2 cellular contexts compared by ENCODE assay signal in the genomic region with DNA sequence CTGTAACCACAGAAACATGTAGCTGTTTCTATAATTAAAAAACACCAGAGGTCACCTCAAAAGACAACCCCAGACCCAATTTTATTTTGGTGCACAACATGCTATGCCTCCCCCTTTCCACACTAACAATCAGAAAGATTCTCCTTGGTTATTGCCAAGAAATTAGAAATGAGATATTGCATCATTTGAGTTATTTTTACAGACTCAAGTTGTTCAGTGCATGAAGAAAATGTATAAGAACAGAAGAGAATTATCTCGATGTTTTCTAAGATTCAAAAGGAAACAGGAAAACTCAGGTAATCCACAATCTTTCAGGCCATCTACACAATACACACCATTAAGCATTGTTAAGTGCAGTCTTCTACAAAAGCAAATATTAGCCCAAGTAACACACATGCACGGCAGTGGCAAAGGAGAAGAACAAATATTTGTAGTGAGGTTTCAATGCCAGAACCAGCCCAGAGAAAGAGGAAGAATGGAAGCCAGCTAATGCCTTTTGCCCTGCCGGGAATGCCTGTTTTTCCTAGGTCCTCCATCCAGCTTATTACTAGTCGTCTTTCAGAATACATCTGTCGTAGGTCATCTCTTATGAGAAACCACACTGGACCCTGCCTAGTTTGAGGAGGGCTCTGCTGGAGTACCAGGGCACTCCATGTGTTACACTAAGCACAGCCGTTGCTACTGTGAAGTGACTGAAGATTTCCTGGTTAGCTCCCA.
A peak's percentile ranks its signal among the peaks of the same experiment; 100 is the strongest.
TF ChIP-seq lines count a peak whose summit lies in the region.

No MANE protein-coding gene starts in this region.

TF ChIP-seq in IMR-90, 13 proteins besides CTCF, POLR2A, EP300 and RAD21:
- TF ChIP-seq NFE2L2 (IDR thresholded peaks at IDR 0.05; ENCODE audit: low read depth, low read length): no peak
- TF ChIP-seq SMC3 (IDR thresholded peaks at IDR 0.05; ENCODE audit: low read depth, low read length): no peak
- no peak for TF ChIP-seq MAZ (IDR thresholded peaks at IDR 0.05; ENCODE audit: borderline replicate concordance, low read depth, low read length)
- TF ChIP-seq FOS (IDR thresholded peaks at IDR 0.05; ENCODE audit: low read depth, low read length): no peak
- peak; percentile 19; the same call in 1 of the 2 replicates for TF ChIP-seq CEBPB (IDR thresholded peaks at IDR 0.05; ENCODE audit: low read depth, low read length)
- TF ChIP-seq, protein P1, sequence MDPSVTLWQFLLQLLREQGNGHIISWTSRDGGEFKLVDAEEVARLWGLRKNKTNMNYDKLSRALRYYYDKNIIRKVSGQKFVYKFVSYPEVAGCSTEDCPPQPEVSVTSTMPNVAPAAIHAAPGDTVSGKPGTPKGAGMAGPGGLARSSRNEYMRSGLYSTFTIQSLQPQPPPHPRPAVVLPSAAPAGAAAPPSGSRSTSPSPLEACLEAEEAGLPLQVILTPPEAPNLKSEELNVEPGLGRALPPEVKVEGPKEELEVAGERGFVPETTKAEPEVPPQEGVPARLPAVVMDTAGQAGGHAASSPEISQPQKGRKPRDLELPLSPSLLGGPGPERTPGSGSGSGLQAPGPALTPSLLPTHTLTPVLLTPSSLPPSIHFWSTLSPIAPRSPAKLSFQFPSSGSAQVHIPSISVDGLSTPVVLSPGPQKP (IDR thresholded peaks at IDR 0.05; ENCODE audit: borderline replicate concordance, low read depth, low read length): no peak

TF ChIP-seq in K562, 482 proteins besides CTCF, POLR2A, EP300 and RAD21:
- TF ChIP-seq, protein P2, sequence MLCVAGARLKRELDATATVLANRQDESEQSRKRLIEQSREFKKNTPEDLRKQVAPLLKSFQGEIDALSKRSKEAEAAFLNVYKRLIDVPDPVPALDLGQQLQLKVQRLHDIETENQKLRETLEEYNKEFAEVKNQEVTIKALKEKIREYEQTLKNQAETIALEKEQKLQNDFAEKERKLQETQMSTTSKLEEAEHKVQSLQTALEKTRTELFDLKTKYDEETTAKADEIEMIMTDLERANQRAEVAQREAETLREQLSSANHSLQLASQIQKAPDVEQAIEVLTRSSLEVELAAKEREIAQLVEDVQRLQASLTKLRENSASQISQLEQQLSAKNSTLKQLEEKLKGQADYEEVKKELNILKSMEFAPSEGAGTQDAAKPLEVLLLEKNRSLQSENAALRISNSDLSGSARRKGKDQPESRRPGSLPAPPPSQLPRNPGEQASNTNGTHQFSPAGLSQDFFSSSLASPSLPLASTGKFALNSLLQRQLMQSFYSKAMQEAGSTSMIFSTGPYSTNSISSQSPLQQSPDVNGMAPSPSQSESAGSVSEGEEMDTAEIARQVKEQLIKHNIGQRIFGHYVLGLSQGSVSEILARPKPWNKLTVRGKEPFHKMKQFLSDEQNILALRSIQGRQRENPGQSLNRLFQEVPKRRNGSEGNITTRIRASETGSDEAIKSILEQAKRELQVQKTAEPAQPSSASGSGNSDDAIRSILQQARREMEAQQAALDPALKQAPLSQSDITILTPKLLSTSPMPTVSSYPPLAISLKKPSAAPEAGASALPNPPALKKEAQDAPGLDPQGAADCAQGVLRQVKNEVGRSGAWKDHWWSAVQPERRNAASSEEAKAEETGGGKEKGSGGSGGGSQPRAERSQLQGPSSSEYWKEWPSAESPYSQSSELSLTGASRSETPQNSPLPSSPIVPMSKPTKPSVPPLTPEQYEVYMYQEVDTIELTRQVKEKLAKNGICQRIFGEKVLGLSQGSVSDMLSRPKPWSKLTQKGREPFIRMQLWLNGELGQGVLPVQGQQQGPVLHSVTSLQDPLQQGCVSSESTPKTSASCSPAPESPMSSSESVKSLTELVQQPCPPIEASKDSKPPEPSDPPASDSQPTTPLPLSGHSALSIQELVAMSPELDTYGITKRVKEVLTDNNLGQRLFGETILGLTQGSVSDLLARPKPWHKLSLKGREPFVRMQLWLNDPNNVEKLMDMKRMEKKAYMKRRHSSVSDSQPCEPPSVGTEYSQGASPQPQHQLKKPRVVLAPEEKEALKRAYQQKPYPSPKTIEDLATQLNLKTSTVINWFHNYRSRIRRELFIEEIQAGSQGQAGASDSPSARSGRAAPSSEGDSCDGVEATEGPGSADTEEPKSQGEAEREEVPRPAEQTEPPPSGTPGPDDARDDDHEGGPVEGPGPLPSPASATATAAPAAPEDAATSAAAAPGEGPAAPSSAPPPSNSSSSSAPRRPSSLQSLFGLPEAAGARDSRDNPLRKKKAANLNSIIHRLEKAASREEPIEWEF (CRISPR knock-in tag; IDR thresholded peaks at IDR 0.05): no peak
- TF ChIP-seq, protein P3, sequence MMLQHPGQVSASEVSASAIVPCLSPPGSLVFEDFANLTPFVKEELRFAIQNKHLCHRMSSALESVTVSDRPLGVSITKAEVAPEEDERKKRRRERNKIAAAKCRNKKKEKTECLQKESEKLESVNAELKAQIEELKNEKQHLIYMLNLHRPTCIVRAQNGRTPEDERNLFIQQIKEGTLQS (IDR thresholded peaks at IDR 0.05): peak; percentile 48
- TF ChIP-seq, protein P3 (CRISPR knock-in tag; conservative IDR thresholded peaks at IDR 0.05): no peak
- TF ChIP-seq, protein P4, sequence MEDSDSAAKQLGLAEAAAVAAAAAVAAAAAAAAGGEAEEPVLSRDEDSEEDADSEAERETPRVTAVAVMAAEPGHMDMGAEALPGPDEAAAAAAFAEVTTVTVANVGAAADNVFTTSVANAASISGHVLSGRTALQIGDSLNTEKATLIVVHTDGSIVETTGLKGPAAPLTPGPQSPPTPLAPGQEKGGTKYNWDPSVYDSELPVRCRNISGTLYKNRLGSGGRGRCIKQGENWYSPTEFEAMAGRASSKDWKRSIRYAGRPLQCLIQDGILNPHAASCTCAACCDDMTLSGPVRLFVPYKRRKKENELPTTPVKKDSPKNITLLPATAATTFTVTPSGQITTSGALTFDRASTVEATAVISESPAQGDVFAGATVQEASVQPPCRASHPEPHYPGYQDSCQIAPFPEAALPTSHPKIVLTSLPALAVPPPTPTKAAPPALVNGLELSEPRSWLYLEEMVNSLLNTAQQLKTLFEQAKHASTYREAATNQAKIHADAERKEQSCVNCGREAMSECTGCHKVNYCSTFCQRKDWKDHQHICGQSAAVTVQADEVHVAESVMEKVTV (CRISPR knock-in tag; IDR thresholded peaks at IDR 0.05): no peak
- TF ChIP-seq CEBPG (CRISPR knock-in tag; IDR thresholded peaks at IDR 0.05): no peak
- TF ChIP-seq CEBPG (tag; conservative IDR thresholded peaks at IDR 0.05 in 1 of 2, IDR thresholded peaks at IDR 0.05 in 1 of 2): peak; percentile 36 to 43; a peak in 1 of 4 replicates
